ENCODE assay signal across 12 cellular contexts in genomic region chr1:208189183-208189582, GRCh38. TPM values are rescaled to one million over a fixed set of nuclear protein-coding genes. Genes with fewer than 3 reads are reported as not detected.
DNase-seq lines count a peak whose midpoint lies in the region; ATAC-seq lines count a peak whose summit lies in the region.
"Had no signal": no experiment of that assay in that cellular context is flagged by ENCODE, and none has a peak within 500 bp of the region (broad histone marks: within the 10 kb centered on the region; RNA-seq: fewer than 3 reads in every experiment).

No MANE protein-coding gene starts in this region.

- no CpG with 5 or more reads among the region's 2 CpGs for WGBS in mesendoderm (ENCODE audit: extremely low coverage, insufficient coverage, low lambda C conversion rate)

- H2BK15ac ChIP-seq in mesendoderm (replicated peaks; ENCODE audit: low read depth), result no peak overlapping the region

- H3K18ac ChIP-seq in mesendoderm (ENCODE audit: low read length), result no peak overlapping the region

- peak; percentile 23 for DNase-seq in DMS53 (lab: John Stamatoyannopoulos, UW)
- no peak for DNase-seq in DMS53 treated with DMSO at 0.1 percent for 48 hours (lab: John Stamatoyannopoulos, UW; ENCODE audit: unreplicated experiment)
- peak; percentile 31 for DNase-seq in Jurkat, Clone E6-1 (ENCODE audit: low read depth, low spot score)
- peak; percentile 51 for DNase-seq in mesendoderm
- no peak for DNase-seq in cerebellum (ENCODE audit: low spot score)
- no peak for DNase-seq in NCI-H1694 (lab: John Stamatoyannopoulos, UW)
- no peak for DNase-seq in H7
- DNase-seq: 8988T; activated CD4-positive, alpha-beta T cell treated with anti-CD3 and anti-CD28 coated beads for 1 hour; NCI-H774; substantia nigra had no signal

- no peak overlapping the region for H2AK5ac ChIP-seq in mesendoderm (ENCODE audit: low read length)

- H3K56ac ChIP-seq in mesendoderm (ENCODE audit: low read length), result no peak overlapping the region

- peaks cover 4% of the 10 kb centered on the region for H3K36me3 ChIP-seq in mesendoderm (ENCODE audit: control insufficient read depth, insufficient read depth, low read length)
- H3K36me3 ChIP-seq in H7 (replicated peaks; ENCODE audit: control insufficient read depth, insufficient read depth, low read length), result no peaks in the 10 kb centered on the region

- H3K9ac ChIP-seq in mesendoderm (ENCODE audit: low read length), result no peak overlapping the region

- peaks cover 10% of the 10 kb centered on the region for H3K79me1 ChIP-seq in mesendoderm (ENCODE audit: low read length)

- H4K5ac ChIP-seq in mesendoderm (ENCODE audit: low read length), result no peak overlapping the region

- H3K27ac ChIP-seq in mesendoderm (ENCODE audit: low read depth, low read length), result no peak overlapping the region

- ATAC-seq in GM21528 (IDR thresholded peaks at IDR 0.05; ENCODE audit: low FRiP score, unreplicated experiment), result peak; percentile 61

- H2BK120ac ChIP-seq in mesendoderm (ENCODE audit: low read depth, low read length), result no peak overlapping the region

- no peak overlapping the region for H3K4me3 ChIP-seq in Jurkat, Clone E6-1 (ENCODE audit: low read length)
- no peak overlapping the region for H3K4me3 ChIP-seq in mesendoderm (ENCODE audit: low read length)
- no peak overlapping the region for H3K4me3 ChIP-seq in H7 (ENCODE audit: insufficient read depth, low read depth, low read length)

- no peak overlapping the region for H3K4ac ChIP-seq in mesendoderm (ENCODE audit: low read depth, low read length)

- H3K23ac ChIP-seq in mesendoderm (ENCODE audit: low read length), result no peak overlapping the region

- no peaks in the 10 kb centered on the region for H3K4me1 ChIP-seq in mesendoderm (ENCODE audit: control insufficient read depth, low read depth, low read length)

- no peaks in the 10 kb centered on the region for H3K27me3 ChIP-seq in mesendoderm (ENCODE audit: insufficient read depth, low read length, poor library complexity)
- H3K27me3 ChIP-seq in H7 (ENCODE audit: control insufficient read depth, insufficient read depth, low read length), result no peaks in the 10 kb centered on the region; the same call in 1 of the 2 replicates

- no peak overlapping the region for H4K8ac ChIP-seq in mesendoderm (ENCODE audit: low read depth, low read length)

- H3K79me2 ChIP-seq in mesendoderm (ENCODE audit: control insufficient read depth, insufficient read depth, low read length), result no peaks in the 10 kb centered on the region

- H3K4me2 ChIP-seq in mesendoderm (ENCODE audit: low read length), result no peak overlapping the region

- no peak overlapping the region for H2BK5ac ChIP-seq in mesendoderm (ENCODE audit: low read length)

RNA-seq across cellular contexts. Expression of gene PLXNA2, which starts 55.0 kb away (rescaled TPM):
- not detected for polyA plus RNA-seq in Jurkat, Clone E6-1 (2012; ENCODE audit: insufficient read depth, insufficient read length)
- 7.9 TPM for polyA plus RNA-seq in mesendoderm (2013, experiment 1 of 2)
- polyA plus RNA-seq in mesendoderm (2013, experiment 2 of 2), result 7.4 TPM
- 45.1 TPM for total RNA-seq in cerebellum
- total RNA-seq in H7 (2014; rRNA removed; shearing (Covaris generic)), result 1.8 and 5.3 TPM in 2 replicates

Comparison
In these comparisons a context has a peak if more than half of its experiments do, and no peak if none do; other contexts are left out.
1. DNase-seq: peak in DMS53 (single experiment), Jurkat, Clone E6-1 (single experiment) and mesendoderm (single experiment); none in DMS53 treated with DMSO at 0.1 percent for 48 hours (single experiment), cerebellum (single experiment), NCI-H1694 (single experiment) and H7 (single experiment).